ENCODE assay signal across 8 cellular contexts in the genomic region with DNA sequence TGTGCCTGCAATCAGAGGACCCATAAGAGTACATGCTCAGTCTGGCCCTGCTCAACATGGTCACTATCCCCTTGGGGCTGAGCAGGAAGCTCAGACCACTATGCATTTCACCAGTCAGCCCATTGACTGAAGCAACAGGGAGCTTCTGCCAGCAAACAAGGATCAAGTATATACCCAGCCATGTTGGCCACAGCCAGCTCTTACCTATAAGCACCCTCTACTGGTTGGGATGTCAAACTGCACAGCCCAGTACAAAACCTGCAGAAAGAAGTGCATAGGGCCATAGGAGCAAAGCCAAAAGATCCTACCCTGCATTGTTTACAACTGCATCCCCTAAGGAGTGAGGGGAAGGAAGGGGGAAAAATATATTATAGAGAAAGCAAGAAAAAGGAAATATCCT.
DNase-seq lines count a peak whose midpoint lies in the region; ATAC-seq, FAIRE-seq and TF ChIP-seq lines count a peak whose summit lies in the region.

No MANE protein-coding gene starts in this region.

- H3K27me3 Mint-ChIP-seq in activated T-helper 17 cell treated with anti-CD3 and anti-CD28 coated beads, Interleukin-2, amount 50 U/mL, for 72 hours = peaks cover 16% of the 10 kb centered on the region

- no peaks in the 10 kb centered on the region for H3K79me2 ChIP-seq in PC-3 (ENCODE audit: low read length)

- no peaks in the 10 kb centered on the region for H3K9me3 ChIP-seq in PC-3 (ENCODE audit: low read length)

- no peaks in the 10 kb centered on the region for H4K20me1 ChIP-seq in PC-3 (ENCODE audit: low read length)

- intact Hi-C loops in PC-3 (cut with micrococcal nuclease) = no loop called here

- no peaks in the 10 kb centered on the region for H3K27me3 ChIP-seq in PC-3 (ENCODE audit: low read length)

- TF ChIP-seq POLR2A in GM12891 (IDR thresholded peaks at IDR 0.05; ENCODE audit: low read depth, low read length) = no peak

- H3K4me1 Mint-ChIP-seq in activated T-helper 17 cell treated with anti-CD3 and anti-CD28 coated beads, Interleukin-2, amount 50 U/mL, for 72 hours = peaks cover 13% of the 10 kb centered on the region

- no peaks in the 10 kb centered on the region for H3F3A ChIP-seq in PC-3 (ENCODE audit: low read length, unreplicated experiment)

- H3K9ac ChIP-seq in PC-3 (ENCODE audit: low read length) = no peak overlapping the region

- peak; percentile 41 for DNase-seq in ACHN
- DNase-seq in GM12891 (ENCODE audit: insufficient read length, low spot score) = no peak
- peak; percentile 24 for DNase-seq in PC-3
- DNase-seq in foreskin melanocyte = peak; percentile 12
- DNase-seq in glomerular visceral epithelial cell (ENCODE audit: extremely low spot score) = no peak

- FAIRE-seq in GM12891 (lab: Jason Lieb, UNC) = peak; percentile 71

- in situ Hi-C loops in ACHN (cut with HindIII; ENCODE audit: low pct_ligation_motif_present, low pct_unique_long_range_greater_than_20kb, low sequenced_read_pairs) = no loop called here

- no peak for ATAC-seq in PC-3
- ATAC-seq in activated T-helper 17 cell treated with anti-CD3 and anti-CD28 coated beads, Interleukin-2, amount 50 U/mL, for 72 hours (replicated peaks) = no peak
- no peak for ATAC-seq in HG02642 (IDR thresholded peaks at IDR 0.05; ENCODE audit: poor library complexity, unreplicated experiment)
- no peak for ATAC-seq in HG02852 (IDR thresholded peaks at IDR 0.05; ENCODE audit: unreplicated experiment)

- BruUV-seq in PC-3 (replicated peaks; lab: Mats Ljungman, UMichigan) = no TSS peak

- peak; percentile 51; the same call in 1 of the 2 replicates for TF ChIP-seq CTCF in PC-3 (conservative IDR thresholded peaks at IDR 0.05; ENCODE audit: low read depth, low read length)

- no peak overlapping the region for H3K4me2 ChIP-seq in PC-3 (ENCODE audit: low read length)

- no peak overlapping the region for H3K4me3 Mint-ChIP-seq in activated T-helper 17 cell treated with anti-CD3 and anti-CD28 coated beads, Interleukin-2, amount 50 U/mL, for 72 hours

- POLR2A ChIA-PET in PC-3 (lab: Charles Lee; ENCODE audit: unreplicated experiment) = no interaction called here

- no peaks in the 10 kb centered on the region; the same call in 1 of the 2 replicates for H3K36me3 ChIP-seq in PC-3 (ENCODE audit: low read depth, low read length)

- H3K27ac ChIP-seq in PC-3 (ENCODE audit: low read length) = no peak overlapping the region

- H3K36me3 Mint-ChIP-seq in activated T-helper 17 cell treated with anti-CD3 and anti-CD28 coated beads, Interleukin-2, amount 50 U/mL, for 72 hours (ENCODE audit: low read depth) = no peaks in the 10 kb centered on the region

- no peaks in the 10 kb centered on the region for H3K9me2 ChIP-seq in PC-3 (replicated peaks; ENCODE audit: low read length)

- CTCF ChIA-PET in PC-3 (lab: Charles Lee) = no interaction called here

- H3K4me1 ChIP-seq in PC-3 (ENCODE audit: insufficient read depth, low read length) = peaks cover 31% of the 10 kb centered on the region

- H3K27ac Mint-ChIP-seq in activated T-helper 17 cell treated with anti-CD3 and anti-CD28 coated beads, Interleukin-2, amount 50 U/mL, for 72 hours = no peak overlapping the region

- no peak overlapping the region for H3K4me3 ChIP-seq in PC-3 (ENCODE audit: low read length)

- peaks cover 5% of the 10 kb centered on the region for H3K9me3 Mint-ChIP-seq in activated T-helper 17 cell treated with anti-CD3 and anti-CD28 coated beads, Interleukin-2, amount 50 U/mL, for 72 hours

- no peak overlapping the region for H2AFZ ChIP-seq in PC-3 (ENCODE audit: low read length)

TF ChIP-seq in GM12891, 5 proteins besides CTCF, POLR2A, EP300 and RAD21:
- TF ChIP-seq POU2F2 (IDR thresholded peaks at IDR 0.05; ENCODE audit: low read depth, low read length) = no peak
- no peak for TF ChIP-seq TAF1 (IDR thresholded peaks at IDR 0.05; ENCODE audit: low read depth, low read length)
- TF ChIP-seq PAX5 (IDR thresholded peaks at IDR 0.05; ENCODE audit: insufficient read depth, low read length, severe bottlenecking) = no peak

Comparison
In these comparisons a context has a peak if more than half of its experiments do, and no peak if none do; other contexts are left out.
1. DNase-seq: peak in ACHN (single experiment), PC-3 (single experiment) and foreskin melanocyte (single experiment); none in GM12891 (single experiment) and glomerular visceral epithelial cell (single experiment).